In the genomic region with DNA sequence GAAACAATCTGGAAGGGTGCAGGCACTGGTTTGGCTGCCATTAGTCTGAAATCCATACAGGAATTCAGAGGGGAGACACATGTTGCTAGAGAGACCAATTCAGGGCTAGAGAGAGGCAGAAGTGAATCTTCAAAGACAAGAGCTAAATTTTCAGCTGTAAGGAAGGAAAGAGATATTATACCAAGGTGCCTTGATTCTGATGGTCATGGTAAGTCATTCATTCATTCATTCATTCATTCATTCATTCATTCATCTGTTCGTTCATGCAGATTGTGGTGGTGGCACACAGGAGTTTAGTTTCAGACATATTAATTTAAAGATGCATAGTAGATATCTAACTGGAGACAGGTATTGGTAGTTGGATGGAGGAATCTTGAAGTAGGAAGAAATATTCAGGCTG, we compare ENCODE assay signal across 23 cellular contexts.
A peak's percentile ranks its signal among the peaks of the same experiment; 100 is the strongest.
DNase-seq lines count a peak whose midpoint lies in the region; ATAC-seq and TF ChIP-seq lines count a peak whose summit lies in the region.
"Had no signal": no experiment of that assay in that cellular context is flagged by ENCODE, and none has a peak within 500 bp of the region (broad histone marks: within the 10 kb centered on the region; RNA-seq: fewer than 3 reads in every experiment).

No MANE protein-coding gene starts in this region.

- CTCF ChIA-PET in Calu3 (lab: Charles Lee), result no interaction called here
- CTCF ChIA-PET in T-cell (lab: Charles Lee), result no interaction called here
- CTCF ChIA-PET in naive thymus-derived CD4-positive, alpha-beta T cell (lab: Charles Lee), result no interaction called here

- no peak for TF ChIP-seq CTCF in Calu3 (IDR thresholded peaks at IDR 0.05; ENCODE audit: unreplicated experiment)
- TF ChIP-seq CTCF in esophagus muscularis mucosa (IDR thresholded peaks at IDR 0.05), result no peak
- no peak for TF ChIP-seq CTCF in stomach (IDR thresholded peaks at IDR 0.05)

- peak overlapping the region in 1 of 4 donors; percentile 17 for H3K4me3 Mint-ChIP-seq in CD4-positive, CD25-positive, alpha-beta regulatory T cell
- peak overlapping the region; percentile 83 for H3K4me3 Mint-ChIP-seq in Calu3 (ENCODE audit: low read depth, unreplicated experiment)
- H3K4me3 Mint-ChIP-seq in T-cell, result no peak overlapping the region
- no peak overlapping the region for H3K4me3 Mint-ChIP-seq in naive thymus-derived CD4-positive, alpha-beta T cell

- H3K27ac Mint-ChIP-seq in CD4-positive, CD25-positive, alpha-beta regulatory T cell, result peak overlapping the region in 1 of 3 donors; percentile 59
- peak overlapping the region; percentile 98 for H3K27ac Mint-ChIP-seq in Calu3 (ENCODE audit: unreplicated experiment)
- H3K27ac Mint-ChIP-seq in T-cell, result peak overlapping the region; percentile 27 to 54
- no peak overlapping the region for H3K27ac Mint-ChIP-seq in naive thymus-derived CD4-positive, alpha-beta T cell

- intact Hi-C loops in Calu3 (cut with micrococcal nuclease; ENCODE audit: unreplicated experiment) (loop anchor here (5.0 kb wide), 2 partner anchors 106 to 721 kb away; no protein-coding TSS in a partner anchor), esophagus muscularis mucosa (cut with DNase I) (no loop called here), stomach (cut with DNase I; ENCODE audit: low total_unique reads) (no loop called here), left cardiac atrium (cut with DNase I) (no loop called here)
- intact Hi-C loops in naive thymus-derived CD4-positive, alpha-beta T cell (cut with micrococcal nuclease), result loop anchor here in 1 of 2 donors (2.0 kb wide), 1 partner anchor 785 kb away; no protein-coding TSS in a partner anchor

- no peak for TF ChIP-seq EP300 in esophagus muscularis mucosa (IDR thresholded peaks at IDR 0.05)
- TF ChIP-seq EP300 in stomach (IDR thresholded peaks at IDR 0.05), result no peak

- H3K36me3 ChIP-seq in CD4-positive, CD25-positive, alpha-beta regulatory T cell (ENCODE audit: control insufficient read depth, insufficient read depth, low read length), result no peaks in the 10 kb centered on the region
- H3K36me3 ChIP-seq in esophagus muscularis mucosa (no peaks in the 10 kb centered on the region), stomach (no peaks in the 10 kb centered on the region)
- H3K36me3 ChIP-seq in naive thymus-derived CD4-positive, alpha-beta T cell (ENCODE audit: control insufficient read depth in 2 of 3, insufficient read depth in 3 of 3, low read length in 3 of 3), result no peaks in the 10 kb centered on the region

- H3K9me3 ChIP-seq in CD4-positive, CD25-positive, alpha-beta regulatory T cell (ENCODE audit: control insufficient read depth in 2 of 2, low read length in 2 of 2), result peaks cover 0 to 4% of the 10 kb centered on the region in 2 experiments
- H3K9me3 ChIP-seq in esophagus muscularis mucosa, result no peaks in the 10 kb centered on the region
- peaks cover 0 to 13% (median 0%) of the 10 kb centered on the region in 4 donors for H3K9me3 ChIP-seq in stomach
- no peaks in the 10 kb centered on the region for H3K9me3 ChIP-seq in naive thymus-derived CD4-positive, alpha-beta T cell (ENCODE audit: control insufficient read depth in 2 of 3, low read length in 3 of 3)
- H3K9me3 ChIP-seq: A549 had no signal

- POLR2A ChIA-PET in T-cell (lab: Charles Lee), result no interaction called here
- POLR2A ChIA-PET in naive thymus-derived CD4-positive, alpha-beta T cell (lab: Charles Lee), result no interaction called here

- no peak for TF ChIP-seq POLR2A in esophagus muscularis mucosa (IDR thresholded peaks at IDR 0.05; ENCODE audit: low read depth)
- no peak for TF ChIP-seq POLR2A in stomach (IDR thresholded peaks at IDR 0.05)

- H3K4me1 ChIP-seq in CD4-positive, CD25-positive, alpha-beta regulatory T cell (ENCODE audit: control insufficient read depth, insufficient read depth, low read length, poor library complexity, severe bottlenecking), result no peaks in the 10 kb centered on the region
- H3K4me1 ChIP-seq in esophagus muscularis mucosa (no peaks in the 10 kb centered on the region), stomach (no peaks in the 10 kb centered on the region)
- H3K4me1 ChIP-seq in naive thymus-derived CD4-positive, alpha-beta T cell (ENCODE audit: control insufficient read depth in 2 of 2, insufficient read depth in 2 of 2, low read length in 2 of 2), result peaks cover 0 to 16% of the 10 kb centered on the region in 2 donors
- H3K4me1 ChIP-seq: A549 had no signal

- no peaks in the 10 kb centered on the region for H3K27me3 ChIP-seq in CD4-positive, CD25-positive, alpha-beta regulatory T cell (ENCODE audit: control insufficient read depth, insufficient read depth, low read length)
- no peaks in the 10 kb centered on the region for H3K27me3 ChIP-seq in esophagus muscularis mucosa
- no peaks in the 10 kb centered on the region for H3K27me3 ChIP-seq in stomach
- H3K27me3 ChIP-seq in naive thymus-derived CD4-positive, alpha-beta T cell (ENCODE audit: control insufficient read depth in 2 of 2, insufficient read depth in 2 of 2, low read length in 2 of 2), result no peaks in the 10 kb centered on the region
- H3K27me3 ChIP-seq: MG63 had no signal

- ATAC-seq in CD4-positive, CD25-positive, alpha-beta regulatory T cell (ENCODE audit: low read depth in 2 of 2), result no peak
- ATAC-seq in T-cell (replicated peaks in 1 of 4), result no peak
- ATAC-seq in naive thymus-derived CD4-positive, alpha-beta T cell, result no peak
- no peak for ATAC-seq in left cardiac atrium
- ATAC-seq: A549, HepG2 had no signal

- H3K36me3 Mint-ChIP-seq in CD4-positive, CD25-positive, alpha-beta regulatory T cell, result no peaks in the 10 kb centered on the region
- peaks cover 25% of the 10 kb centered on the region for H3K36me3 Mint-ChIP-seq in Calu3 (ENCODE audit: insufficient read depth, unreplicated experiment)
- peaks cover 7% of the 10 kb centered on the region for H3K36me3 Mint-ChIP-seq in T-cell
- H3K36me3 Mint-ChIP-seq in naive thymus-derived CD4-positive, alpha-beta T cell, result peaks cover 0 to 16% (median 0%) of the 10 kb centered on the region in 5 donors

- DNase-seq in CD4-positive, CD25-positive, alpha-beta regulatory T cell, result no peak
- DNase-seq in Calu3 (no peak), T-cell (no peak), esophagus muscularis mucosa (ENCODE audit: extremely low spot score) (peak; percentile 3), stomach (no peak), left cardiac atrium (no peak)
- DNase-seq in naive thymus-derived CD4-positive, alpha-beta T cell, result no peak
- DNase-seq: AML-193; C1 segment of cervical spinal cord; DMS153; GM23248; H7; KBM-7; MG63; NCI-H2029; NCI-H446; NCI-H526; NCI-H82; NK-92 treated with Interleukin-12 subunit alpha and Interleukin-12 subunit beta, amount 100 ng/mL, for 24 hours; RPMI8226; SHP77 had no signal

- H3K4me3 ChIP-seq in CD4-positive, CD25-positive, alpha-beta regulatory T cell (ENCODE audit: low read depth, low read length), result no peak overlapping the region
- H3K4me3 ChIP-seq in esophagus muscularis mucosa (no peak overlapping the region), stomach (no peak overlapping the region)
- no peak overlapping the region for H3K4me3 ChIP-seq in naive thymus-derived CD4-positive, alpha-beta T cell (ENCODE audit: low read length)
- H3K4me3 ChIP-seq: A549, GM23248 had no signal

- no TSS peak for BruUV-seq in Calu3 (replicated peaks; lab: Mats Ljungman, UMichigan)

- peaks cover 0 to 13% (median 4%) of the 10 kb centered on the region in 4 donors for H3K4me1 Mint-ChIP-seq in CD4-positive, CD25-positive, alpha-beta regulatory T cell
- peaks cover 36% of the 10 kb centered on the region for H3K4me1 Mint-ChIP-seq in Calu3 (ENCODE audit: low read depth, unreplicated experiment)
- peaks cover 0 to 22% (median 22%) of the 10 kb centered on the region in 3 donors for H3K4me1 Mint-ChIP-seq in T-cell
- peaks cover 0 to 14% (median 0%) of the 10 kb centered on the region in 7 donors for H3K4me1 Mint-ChIP-seq in naive thymus-derived CD4-positive, alpha-beta T cell

- 71% methylated on average over 1 of the region's 1 CpG for WGBS in esophagus muscularis mucosa
- 63 to 94% (median 79%) methylated on average over 1 of the region's 1 CpG for WGBS in stomach, 5 donors

- peaks cover 0 to 24% (median 5%) of the 10 kb centered on the region in 7 donors for H3K9me3 Mint-ChIP-seq in CD4-positive, CD25-positive, alpha-beta regulatory T cell
- peaks cover 5% of the 10 kb centered on the region for H3K9me3 Mint-ChIP-seq in Calu3 (ENCODE audit: low read depth, unreplicated experiment)
- peaks cover 11 to 27% (median 23%) of the 10 kb centered on the region in 3 donors for H3K9me3 Mint-ChIP-seq in T-cell
- H3K9me3 Mint-ChIP-seq in naive thymus-derived CD4-positive, alpha-beta T cell, result peaks cover 0 to 29% (median 7%) of the 10 kb centered on the region in 11 donors

- H3K27ac ChIP-seq in CD4-positive, CD25-positive, alpha-beta regulatory T cell (ENCODE audit: insufficient read depth, low read length, poor library complexity, severe bottlenecking), result peak overlapping the region; percentile 69
- H3K27ac ChIP-seq in esophagus muscularis mucosa (replicated peaks in 1 of 4) (no peak overlapping the region), stomach (no peak overlapping the region)
- H3K27ac ChIP-seq in naive thymus-derived CD4-positive, alpha-beta T cell (ENCODE audit: low read depth, low read length), result no peak overlapping the region
- H3K27ac ChIP-seq: A549, GM23248 had no signal

- no peaks in the 10 kb centered on the region for H3K27me3 Mint-ChIP-seq in CD4-positive, CD25-positive, alpha-beta regulatory T cell
- H3K27me3 Mint-ChIP-seq in Calu3 (ENCODE audit: unreplicated experiment) (no peaks in the 10 kb centered on the region), T-cell (no peaks in the 10 kb centered on the region)
- peaks cover 0 to 9% (median 0%) of the 10 kb centered on the region in 5 donors for H3K27me3 Mint-ChIP-seq in naive thymus-derived CD4-positive, alpha-beta T cell

Comparison
In these comparisons a context has a peak if more than half of its experiments do, and no peak if none do; other contexts are left out.
1. H3K27ac Mint-ChIP-seq: peak in Calu3 (single experiment) and T-cell (2 of 2); none in naive thymus-derived CD4-positive, alpha-beta T cell (0 of 9).